8 cellular contexts compared by ENCODE assay signal in genomic region chr3:135965506-135966348, GRCh38. TPM values are rescaled to one million over a fixed set of nuclear protein-coding genes. Genes with fewer than 3 reads are reported as not detected.
DNase-seq lines count a peak whose midpoint lies in the region; ATAC-seq and TF ChIP-seq lines count a peak whose summit lies in the region.

A gene with protein sequence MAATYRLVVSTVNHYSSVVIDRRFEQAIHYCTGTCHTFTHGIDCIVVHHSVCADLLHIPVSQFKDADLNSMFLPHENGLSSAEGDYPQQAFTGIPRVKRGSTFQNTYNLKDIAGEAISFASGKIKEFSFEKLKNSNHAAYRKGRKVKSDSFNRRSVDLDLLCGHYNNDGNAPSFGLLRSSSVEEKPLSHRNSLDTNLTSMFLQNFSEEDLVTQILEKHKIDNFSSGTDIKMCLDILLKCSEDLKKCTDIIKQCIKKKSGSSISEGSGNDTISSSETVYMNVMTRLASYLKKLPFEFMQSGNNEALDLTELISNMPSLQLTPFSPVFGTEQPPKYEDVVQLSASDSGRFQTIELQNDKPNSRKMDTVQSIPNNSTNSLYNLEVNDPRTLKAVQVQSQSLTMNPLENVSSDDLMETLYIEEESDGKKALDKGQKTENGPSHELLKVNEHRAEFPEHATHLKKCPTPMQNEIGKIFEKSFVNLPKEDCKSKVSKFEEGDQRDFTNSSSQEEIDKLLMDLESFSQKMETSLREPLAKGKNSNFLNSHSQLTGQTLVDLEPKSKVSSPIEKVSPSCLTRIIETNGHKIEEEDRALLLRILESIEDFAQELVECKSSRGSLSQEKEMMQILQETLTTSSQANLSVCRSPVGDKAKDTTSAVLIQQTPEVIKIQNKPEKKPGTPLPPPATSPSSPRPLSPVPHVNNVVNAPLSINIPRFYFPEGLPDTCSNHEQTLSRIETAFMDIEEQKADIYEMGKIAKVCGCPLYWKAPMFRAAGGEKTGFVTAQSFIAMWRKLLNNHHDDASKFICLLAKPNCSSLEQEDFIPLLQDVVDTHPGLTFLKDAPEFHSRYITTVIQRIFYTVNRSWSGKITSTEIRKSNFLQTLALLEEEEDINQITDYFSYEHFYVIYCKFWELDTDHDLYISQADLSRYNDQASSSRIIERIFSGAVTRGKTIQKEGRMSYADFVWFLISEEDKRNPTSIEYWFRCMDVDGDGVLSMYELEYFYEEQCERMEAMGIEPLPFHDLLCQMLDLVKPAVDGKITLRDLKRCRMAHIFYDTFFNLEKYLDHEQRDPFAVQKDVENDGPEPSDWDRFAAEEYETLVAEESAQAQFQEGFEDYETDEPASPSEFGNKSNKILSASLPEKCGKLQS (N-terminal part only) (plus strand): TSS chr3:135965728. CDS start chr3:136001499, 35,771 bp downstream.

- peaks cover 7% of the 10 kb centered on the region; the same call in 1 of the 2 replicates for H3F3A ChIP-seq in PC-9 (ENCODE audit: insufficient read depth, low read depth)

- H3K36me3 ChIP-seq in PC-9 (ENCODE audit: low read depth) = no peaks in the 10 kb centered on the region
- H3K36me3 ChIP-seq in mucosa of stomach (ENCODE audit: control insufficient read depth, insufficient read depth, low read length) = no peaks in the 10 kb centered on the region

- H2AFZ ChIP-seq in PC-9 = peak within 1 kb of the TSS; percentile 89

- H3K4me3 ChIP-seq in PC-9 (peak within 1 kb of the TSS; percentile 85), mucosa of stomach (ENCODE audit: low read length) (peak within 1 kb of the TSS; percentile 68)

- H3K27me3 ChIP-seq in PC-9 (ENCODE audit: insufficient read depth, low read depth) (no peaks in the 10 kb centered on the region), mucosa of stomach (ENCODE audit: control insufficient read depth, insufficient read depth, low read length) (no peaks in the 10 kb centered on the region)

- H3K4me1 ChIP-seq in PC-9 (replicated peaks; ENCODE audit: insufficient read depth) (peaks cover 32% of the 10 kb centered on the region), mucosa of stomach (ENCODE audit: control insufficient read depth, insufficient read depth, low read length) (peaks cover 23% of the 10 kb centered on the region)

- CTCF ChIA-PET in PC-9 (lab: Charles Lee) = interaction anchor here (0.9 to 1.0 kb wide), 2 partner anchors 44 to 76 kb away, joined by 3 to 4 read pairs; no protein-coding TSS in a partner anchor

- TF ChIP-seq CTCF in C4-2B (conservative IDR thresholded peaks at IDR 0.05) (no peak), PC-9 (conservative IDR thresholded peaks at IDR 0.05) (no peak)

- peak within 1 kb of the TSS; percentile 57 for H3K9ac ChIP-seq in mucosa of stomach (ENCODE audit: low read length)

- no peaks in the 10 kb centered on the region; the same call in 1 of the 2 replicates for H3K9me3 ChIP-seq in PC-9 (ENCODE audit: insufficient read depth, low read depth)
- no peaks in the 10 kb centered on the region for H3K9me3 ChIP-seq in mucosa of stomach (ENCODE audit: control insufficient read depth, low read length)

- peak within 1 kb of the TSS; percentile 92 for H3K4me2 ChIP-seq in PC-9

- ATAC-seq in GM19468 (IDR thresholded peaks at IDR 0.05; ENCODE audit: extremely low read depth, unreplicated experiment) (peak; percentile 55), esophagus mucosa (peak; percentile 99)

- H3K27ac ChIP-seq in C4-2B = peak within 1 kb of the TSS; percentile 83
- H3K27ac ChIP-seq in PC-9 = peak within 1 kb of the TSS; percentile 49

- H3K79me2 ChIP-seq in PC-9 (ENCODE audit: low read depth) = peaks cover 45% of the 10 kb centered on the region

- DNase-seq in HPDE6-E6E7 (ENCODE audit: extremely low spot score) (peak; percentile 73), PC-9 (peak; percentile 70 to 93), activated T-helper 1 cell treated with Interleukin-2 at 50 U/mL for 16 hours (ENCODE audit: low read depth) (peak; percentile 39)
- DNase-seq in stimulated activated CD8-positive, alpha-beta memory T cell treated with anti-CD3 and anti-CD28 coated beads, Interleukin-4, amount 100 ng/mL, for 24 hours (ENCODE audit: low read depth) = peak; percentile 56

- intact Hi-C loops in PC-9 (cut with micrococcal nuclease; ENCODE audit: unreplicated experiment) = loop anchor here (1.0 to 2.0 kb wide), 5 partner anchors 30 to 77 kb away; no protein-coding TSS in a partner anchor

- POLR2A ChIA-PET in PC-9 (lab: Charles Lee; ENCODE audit: unreplicated experiment) = interaction anchor here (0.6 to 0.7 kb wide), 2 partner anchors 44 to 850 kb away, joined by 4 read pairs; no protein-coding TSS in a partner anchor

- H3K9me2 ChIP-seq in PC-9 (ENCODE audit: insufficient read depth) = peaks cover 3% of the 10 kb centered on the region; the same call in 1 of the 2 replicates

- no peaks in the 10 kb centered on the region for H4K20me1 ChIP-seq in PC-9 (ENCODE audit: insufficient read depth)

- BruUV-seq in PC-9 (replicated peaks; lab: Mats Ljungman, UMichigan) = no TSS peak

RNA-seq across cellular contexts. Expression of the gene that starts here (rescaled TPM):
- total RNA-seq in PC-9 (2021) = 30.0 and 42.6 TPM in 2 replicates
- 11.4 TPM for total RNA-seq in esophagus mucosa

Comparison
In these comparisons a context has a peak if more than half of its experiments do, and no peak if none do; other contexts are left out.
1. Peak in every context shown above with its lines: DNase-seq, ATAC-seq, H3K4me3 ChIP-seq and H3K27ac ChIP-seq.